Comparison of ENCODE assay signal across 23 cellular contexts in the genomic region with DNA sequence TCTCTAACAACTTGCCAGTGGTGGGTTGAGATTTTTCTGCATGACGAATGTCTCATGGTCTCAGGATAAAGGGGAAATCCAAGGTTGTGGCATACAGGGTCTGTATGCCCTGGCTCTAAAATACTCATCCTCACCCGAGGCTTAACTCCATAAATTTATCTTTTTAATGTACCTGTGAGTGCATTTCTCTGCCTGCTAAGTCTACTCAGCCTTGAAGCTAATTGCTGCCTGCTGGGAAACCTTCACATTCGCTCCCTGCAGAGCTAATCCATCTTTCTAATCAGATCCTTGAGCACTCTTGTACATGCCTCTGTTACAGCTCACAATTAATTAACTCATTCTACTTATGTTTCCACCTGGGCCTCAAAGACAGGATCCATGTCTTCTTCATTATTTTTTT.
A peak's percentile ranks its signal among the peaks of the same experiment; 100 is the strongest.
DNase-seq lines count a peak whose midpoint lies in the region; ATAC-seq and TF ChIP-seq lines count a peak whose summit lies in the region.
"Had no signal": no experiment of that assay in that cellular context is flagged by ENCODE, and none has a peak within 500 bp of the region (broad histone marks: within the 10 kb centered on the region; RNA-seq: fewer than 3 reads in every experiment).

No MANE protein-coding gene starts in this region.

- no peak overlapping the region for H3K4me3 ChIP-seq in PC-9
- no peak overlapping the region for H3K4me3 ChIP-seq in gastrocnemius medialis
- H3K4me3 ChIP-seq: A549, SJSA1, uterus had no signal

- H3K27me3 ChIP-seq in PC-9 (ENCODE audit: insufficient read depth, low read depth) = no peaks in the 10 kb centered on the region
- no peaks in the 10 kb centered on the region for H3K27me3 ChIP-seq in gastrocnemius medialis
- H3K27me3 ChIP-seq: SJSA1, uterus had no signal

- CTCF ChIA-PET in PC-9 (lab: Charles Lee) = interaction anchor here (1.0 kb wide), 1 partner anchor 80 kb away, joined by 6 read pairs; no protein-coding TSS in a partner anchor

- H3K9me3 ChIP-seq in PC-9 (ENCODE audit: insufficient read depth, low read depth) (no peaks in the 10 kb centered on the region), gastrocnemius medialis (no peaks in the 10 kb centered on the region)
- H3K9me3 ChIP-seq: A549, SJSA1, uterus had no signal

- no peak for TF ChIP-seq POLR2A in gastrocnemius medialis (IDR thresholded peaks at IDR 0.05)

- no peak overlapping the region for H2AFZ ChIP-seq in PC-9

- DNase-seq in NCI-H748 (lab: John Stamatoyannopoulos, UW; ENCODE audit: unreplicated experiment) (peak; percentile 0), NCI-H748 treated with DMSO at 0.1 percent for 48 hours (lab: John Stamatoyannopoulos, UW) (no peak), PC-9 (no peak), kidney tubule cell (ENCODE audit: low spot score) (peak; percentile 11), gastrocnemius medialis (no peak), amygdala (lab: John Stamatoyannopoulos, UW) (no peak)
- DNase-seq in activated naive CD4-positive, alpha-beta T cell (lab: John Stamatoyannopoulos, UW) = no peak
- DNase-seq: activated CD4-positive, alpha-beta T cell treated with anti-CD3 and anti-CD28 coated beads for 1 hour; C1 segment of cervical spinal cord; DMS 273 treated with DMSO at 0.1 percent for 48 hours; hippocampal formation; kidney; mammary epithelial cell; MM.1S; naive B cell; NCI-H2029; NCI-H526; uterus had no signal

- H4K20me1 ChIP-seq in PC-9 (ENCODE audit: insufficient read depth) = no peaks in the 10 kb centered on the region

- ATAC-seq in gastrocnemius medialis (peak in 1 of 2 donors; percentile 9), GM19397 (IDR thresholded peaks at IDR 0.05; ENCODE audit: unreplicated experiment) (no peak)
- ATAC-seq: A549, Panc1 had no signal

- H3F3A ChIP-seq in PC-9 (ENCODE audit: insufficient read depth, low read depth) = peaks cover 44% of the 10 kb centered on the region

- peaks cover 52% of the 10 kb centered on the region for H3K79me2 ChIP-seq in PC-9 (ENCODE audit: low read depth)

- in situ Hi-C loops in gastrocnemius medialis (cut with MboI; ENCODE audit: low sequenced_read_pairs in 4 of 4) = no loop called here

- H3K36me3 ChIP-seq in PC-9 (ENCODE audit: low read depth) = no peaks in the 10 kb centered on the region
- H3K36me3 ChIP-seq in gastrocnemius medialis = no peaks in the 10 kb centered on the region
- H3K36me3 ChIP-seq: SJSA1, uterus had no signal

- no TSS peak for BruUV-seq in PC-9 (replicated peaks; lab: Mats Ljungman, UMichigan)

- intact Hi-C loops in PC-9 (cut with micrococcal nuclease; ENCODE audit: unreplicated experiment) (loop anchor here (2.0 kb wide), 1 partner anchor 35 kb away; no protein-coding TSS in a partner anchor), gastrocnemius medialis (cut with DNase I; ENCODE audit: low total_unique reads) (no loop called here)

- no peak for TF ChIP-seq CTCF in PC-9 (conservative IDR thresholded peaks at IDR 0.05)
- no peak for TF ChIP-seq CTCF in gastrocnemius medialis (IDR thresholded peaks at IDR 0.05 in 4 of 5, conservative IDR thresholded peaks at IDR 0.05 in 1 of 5)

- POLR2A ChIA-PET in PC-9 (lab: Charles Lee; ENCODE audit: unreplicated experiment) = no interaction called here

- H3K4me2 ChIP-seq in PC-9 = peak overlapping the region; percentile 15

- H3K4me1 ChIP-seq in PC-9 (replicated peaks; ENCODE audit: insufficient read depth) = peaks cover 52% of the 10 kb centered on the region
- peaks cover 28 to 44% of the 10 kb centered on the region in 2 donors for H3K4me1 ChIP-seq in gastrocnemius medialis
- H3K4me1 ChIP-seq: uterus had no signal

- H3K9me2 ChIP-seq in PC-9 (ENCODE audit: insufficient read depth) = no peaks in the 10 kb centered on the region

- H3K27ac ChIP-seq in PC-9 (peak overlapping the region; percentile 91), gastrocnemius medialis (peak overlapping the region; percentile 24 to 77 (median 47))
- H3K27ac ChIP-seq: HL-60, SJSA1 had no signal

Comparison
In these comparisons a context has a peak if more than half of its experiments do, and no peak if none do; other contexts are left out.
1. DNase-seq: peak in NCI-H748 (single experiment) and kidney tubule cell (single experiment); none in NCI-H748 treated with DMSO at 0.1 percent for 48 hours (single experiment), PC-9 (0 of 2), gastrocnemius medialis (0 of 2), activated naive CD4-positive, alpha-beta T cell (0 of 4) and amygdala (0 of 56).